ENCODE assay signal across 19 cellular contexts in the genomic region with DNA sequence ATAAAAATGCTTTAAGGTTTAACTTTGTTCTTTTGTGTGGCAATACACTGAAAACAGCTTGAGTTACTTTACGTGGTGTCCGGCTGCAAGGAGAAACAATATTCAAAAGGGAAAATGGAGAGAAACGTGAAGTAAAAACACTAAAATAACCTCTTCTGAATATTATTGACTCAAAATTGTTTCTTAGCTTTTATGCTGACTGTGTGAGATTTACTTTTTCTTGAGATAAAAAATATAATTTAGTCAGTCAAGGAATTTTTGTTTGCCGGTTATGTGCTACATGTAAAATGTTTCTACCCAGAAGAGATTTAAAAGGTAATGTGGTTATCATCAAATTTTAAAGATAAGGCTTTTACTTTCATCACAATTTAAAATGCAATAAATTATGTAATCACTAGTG.
DNase-seq lines count a peak whose midpoint lies in the region; ATAC-seq, FAIRE-seq and TF ChIP-seq lines count a peak whose summit lies in the region.
"Had no signal": no experiment of that assay in that cellular context is flagged by ENCODE, and none has a peak within 500 bp of the region (broad histone marks: within the 10 kb centered on the region; RNA-seq: fewer than 3 reads in every experiment).

No MANE protein-coding gene starts in this region.

- H3K56ac ChIP-seq in IMR-90 (ENCODE audit: extremely low read depth, insufficient read depth, low read length) = no peak overlapping the region

- no peak overlapping the region for H2BK120ac ChIP-seq in IMR-90 (ENCODE audit: low read depth, low read length)

- H3K36me3 ChIP-seq in HepG2 (replicated peaks in 1 of 2; ENCODE audit: control insufficient read depth in 1 of 2, insufficient read depth in 2 of 2, low read length in 2 of 2) (no peaks in the 10 kb centered on the region), right lobe of liver (no peaks in the 10 kb centered on the region), IMR-90 (ENCODE audit: control insufficient read depth, insufficient read depth, low read length) (no peaks in the 10 kb centered on the region), WERI-Rb-1 (no peaks in the 10 kb centered on the region)
- H3K36me3 ChIP-seq: BLaER1 treated with 17β-estradiol and CSF1 and Interleukin-3, amounts not matched to agents 10 nM and 100 nM had no signal

- H3K9ac ChIP-seq in HepG2 (ENCODE audit: insufficient read depth, low read depth, low read length) = no peak overlapping the region
- no peak overlapping the region for H3K9ac ChIP-seq in IMR-90 (ENCODE audit: low read depth, low read length)
- H3K9ac ChIP-seq: BLaER1 treated with 17β-estradiol and CSF1 and Interleukin-3, amounts not matched to agents 10 nM and 100 nM had no signal

- no peak for DNase-seq in HepG2 (ENCODE audit: low spot score)
- no peak for DNase-seq in right lobe of liver
- DNase-seq in IMR-90 = no peak
- no peak for DNase-seq in GF-D8 (lab: John Stamatoyannopoulos, UW)
- no peak for DNase-seq in WERI-Rb-1
- DNase-seq: 8988T; AML-193; Caco-2; Calu3; CD4-positive, alpha-beta T cell; CD8-positive, alpha-beta T cell; DMS79 treated with DMSO at 0.1 percent for 48 hours had no signal

- peaks cover 0 to 3% of the 10 kb centered on the region in 2 experiments; a peak in 1 of 5 replicates for H3K27me3 ChIP-seq in HepG2 (ENCODE audit: control insufficient read depth in 1 of 2, insufficient read depth in 2 of 2, low read length in 2 of 2)
- H3K27me3 ChIP-seq in right lobe of liver = no peaks in the 10 kb centered on the region
- no peaks in the 10 kb centered on the region; the same call in 1 of the 2 replicates for H3K27me3 ChIP-seq in IMR-90 (ENCODE audit: control insufficient read depth, insufficient read depth, low read length)
- H3K27me3 ChIP-seq in WERI-Rb-1 (ENCODE audit: insufficient read depth, low read depth, severe bottlenecking) = no peaks in the 10 kb centered on the region
- H3K27me3 ChIP-seq: BLaER1 treated with 17β-estradiol and CSF1 and Interleukin-3, amounts not matched to agents 10 nM and 100 nM had no signal

- no peak overlapping the region for H3K4me2 ChIP-seq in HepG2 (ENCODE audit: low read depth, low read length)
- no peak overlapping the region for H3K4me2 ChIP-seq in IMR-90 (ENCODE audit: low read depth, low read length)
- H3K4me2 ChIP-seq: BLaER1 treated with 17β-estradiol and CSF1 and Interleukin-3, amounts not matched to agents 10 nM and 100 nM had no signal

- no peaks in the 10 kb centered on the region for H3K9me3 ChIP-seq in HepG2 (ENCODE audit: low read length)
- H3K9me3 ChIP-seq in right lobe of liver = no peaks in the 10 kb centered on the region
- no peaks in the 10 kb centered on the region for H3K9me3 ChIP-seq in IMR-90 (ENCODE audit: control insufficient read depth, insufficient read depth, low read length)
- no peaks in the 10 kb centered on the region for H3K9me3 ChIP-seq in WERI-Rb-1 (ENCODE audit: severe bottlenecking)
- H3K9me3 ChIP-seq: BLaER1 treated with 17β-estradiol and CSF1 and Interleukin-3, amounts not matched to agents 10 nM and 100 nM; Caco-2 had no signal

- CTCF ChIA-PET in HepG2 (lab: Yijun Ruan, JAX; ENCODE audit: low intra/inter-chr PET ratio, low total read pairs) = no interaction called here
- CTCF ChIA-PET in IMR-90 (lab: Yijun Ruan, JAX) = no interaction called here

- H3K9me1 ChIP-seq in IMR-90 (ENCODE audit: insufficient read depth, low read length) = no peaks in the 10 kb centered on the region

- no peak overlapping the region for H4K8ac ChIP-seq in IMR-90 (ENCODE audit: low read depth in 2 of 2, low read length in 2 of 2)

- H3K79me2 ChIP-seq in HepG2 (ENCODE audit: insufficient read depth, low read length) = no peaks in the 10 kb centered on the region

- ATAC-seq in HepG2 = no peak
- no peak for ATAC-seq in right lobe of liver
- ATAC-seq in IMR-90 (ENCODE audit: low read depth) = no peak
- ATAC-seq: CD8-positive, alpha-beta T cell; GM12878 had no signal

- no peak overlapping the region for H3K23ac ChIP-seq in IMR-90 (ENCODE audit: low read depth, low read length)

- dilution Hi-C loops in IMR-90 (cut with HindIII; ENCODE audit: low sequenced_read_pairs, unreplicated experiment) = no loop called here

- no peak overlapping the region for H4K91ac ChIP-seq in IMR-90 (ENCODE audit: insufficient read depth, low read depth, low read length)

- H4K5ac ChIP-seq in IMR-90 (ENCODE audit: low read depth, low read length) = no peak overlapping the region

- no peak overlapping the region for H2BK20ac ChIP-seq in IMR-90 (ENCODE audit: low read depth, low read length)

- WGBS in HepG2 (ENCODE audit: low lambda C conversion rate) = 29% methylated on average over 4 of the region's 4 CpGs
- 77% methylated on average over 4 of the region's 4 CpGs for WGBS in right lobe of liver (ENCODE audit: insufficient coverage, low coverage, low lambda C conversion rate, missing lambda C conversion rate)
- WGBS in IMR-90 (ENCODE audit: extremely low coverage in 2 of 2, insufficient read length in 1 of 2), 2 experiments = no CpG with 5 or more reads among the region's 4 CpGs

- no peak overlapping the region for H2BK15ac ChIP-seq in IMR-90 (ENCODE audit: low read depth, low read length)

- H2AK9ac ChIP-seq in IMR-90 (replicated peaks; ENCODE audit: low read depth, low read length, poor library complexity) = no peak overlapping the region

- no peak for TF ChIP-seq EP300 in HepG2 (IDR thresholded peaks at IDR 0.05; ENCODE audit: low read depth in 2 of 2, low read length in 2 of 2)
- TF ChIP-seq EP300 in HepG2 (CRISPR knock-in tag; IDR thresholded peaks at IDR 0.05; ENCODE audit: borderline replicate concordance) = no peak

- TF ChIP-seq RAD21 in HepG2 (CRISPR knock-in tag; IDR thresholded peaks at IDR 0.05) = no peak
- no peak for TF ChIP-seq RAD21 in IMR-90 (IDR thresholded peaks at IDR 0.05; ENCODE audit: low read length)

- H2BK5ac ChIP-seq in IMR-90 (ENCODE audit: low read depth, low read length, poor library complexity, severe bottlenecking) = no peak overlapping the region

- no peak overlapping the region for H3K18ac ChIP-seq in IMR-90 (ENCODE audit: low read depth, low read length)

- H3K14ac ChIP-seq in IMR-90 (replicated peaks; ENCODE audit: low read depth, low read length) = no peak overlapping the region

- H2AK5ac ChIP-seq in IMR-90 (ENCODE audit: low read depth, low read length) = no peak overlapping the region

- no peak for FAIRE-seq in HepG2 (lab: Jason Lieb, UNC)
- FAIRE-seq: D721Med, G401.6, GM12878, GM12892, GM18507 had no signal

- no peak for TF ChIP-seq CTCF in HepG2 (CRISPR knock-in tag; IDR thresholded peaks at IDR 0.05)
- TF ChIP-seq CTCF in right lobe of liver (IDR thresholded peaks at IDR 0.05) = no peak
- no peak for TF ChIP-seq CTCF in IMR-90 (conservative IDR thresholded peaks at IDR 0.05; ENCODE audit: low read depth, low read length)
- no peak for TF ChIP-seq CTCF in WERI-Rb-1 (IDR thresholded peaks at IDR 0.05; ENCODE audit: low read depth, low read length)

- intact Hi-C loops in HepG2 (cut with micrococcal nuclease; ENCODE audit: unreplicated experiment) = no loop called here
- intact Hi-C loops in right lobe of liver (cut with DNase I) = no loop called here
- intact Hi-C loops in IMR-90 (cut with micrococcal nuclease) = no loop called here

- H3K4me3 ChIP-seq in HepG2 (replicated peaks in 1 of 3; ENCODE audit: insufficient read depth in 1 of 3, low read depth in 2 of 3, low read length in 3 of 3) (no peak overlapping the region), right lobe of liver (no peak overlapping the region), IMR-90 (ENCODE audit: insufficient read depth, low read depth, low read length) (no peak overlapping the region), WERI-Rb-1 (ENCODE audit: low read depth, low read length) (no peak overlapping the region)
- H3K4me3 ChIP-seq: BLaER1 treated with 17β-estradiol and CSF1 and Interleukin-3, amounts not matched to agents 10 nM and 100 nM; GM12878 had no signal

- POLR2A ChIA-PET in HepG2 (lab: Yijun Ruan, JAX) (no interaction called here), IMR-90 (lab: Charles Lee; ENCODE audit: unreplicated experiment) (no interaction called here)

- no peaks in the 10 kb centered on the region for H3K79me1 ChIP-seq in IMR-90 (ENCODE audit: low read depth in 1 of 2, low read length in 2 of 2)

- H2AFZ ChIP-seq in HepG2 (ENCODE audit: low read length) = no peak overlapping the region
- no peak overlapping the region for H2AFZ ChIP-seq in IMR-90 (replicated peaks; ENCODE audit: low read length, poor library complexity)

- no peaks in the 10 kb centered on the region for H4K20me1 ChIP-seq in HepG2 (ENCODE audit: insufficient read depth, low read length)
- H4K20me1 ChIP-seq in IMR-90 (ENCODE audit: insufficient read depth, low read length) = no peaks in the 10 kb centered on the region
- H4K20me1 ChIP-seq: BLaER1 treated with 17β-estradiol and CSF1 and Interleukin-3, amounts not matched to agents 10 nM and 100 nM had no signal

- TF ChIP-seq POLR2A in HepG2 (IDR thresholded peaks at IDR 0.05; ENCODE audit: insufficient read depth in 1 of 2, low read depth in 2 of 2, low read length in 2 of 2) = no peak
- TF ChIP-seq POLR2A in right lobe of liver (IDR thresholded peaks at IDR 0.05) = no peak
- no peak for TF ChIP-seq POLR2A in IMR-90 (IDR thresholded peaks at IDR 0.05; ENCODE audit: low read depth, low read length)

- H3K4me1 ChIP-seq in HepG2 (ENCODE audit: insufficient read depth, low read length) (no peaks in the 10 kb centered on the region), right lobe of liver (no peaks in the 10 kb centered on the region), IMR-90 (ENCODE audit: control insufficient read depth, insufficient read depth, low read length) (no peaks in the 10 kb centered on the region)
- H3K4me1 ChIP-seq: BLaER1 treated with 17β-estradiol and CSF1 and Interleukin-3, amounts not matched to agents 10 nM and 100 nM; Caco-2 had no signal

- no peak overlapping the region for H3K4ac ChIP-seq in IMR-90 (ENCODE audit: low read depth, low read length)

- no peak overlapping the region for H3K27ac ChIP-seq in HepG2 (ENCODE audit: extremely low read length, insufficient read depth, low read length)
- H3K27ac ChIP-seq in right lobe of liver = no peak overlapping the region
- no peak overlapping the region for H3K27ac ChIP-seq in IMR-90 (ENCODE audit: insufficient read depth, low read length)
- H3K27ac ChIP-seq in WERI-Rb-1 = no peak overlapping the region
- H3K27ac ChIP-seq: BLaER1 treated with 17β-estradiol and CSF1 and Interleukin-3, amounts not matched to agents 10 nM and 100 nM; C4-2B had no signal

- no TSS peak for BruUV-seq in HepG2 (replicated peaks; lab: Mats Ljungman, UMichigan)
- no TSS peak for BruUV-seq in IMR-90 (replicated peaks; lab: Mats Ljungman, UMichigan)

- in situ Hi-C loops in HepG2 (cut with HindIII; ENCODE audit: extremely low pct_ligation_motif_present, low pct_unique_long_range_greater_than_20kb) (no loop called here), IMR-90 (cut with MboI; ENCODE audit: low sequenced_read_pairs) (no loop called here)

TF ChIP-seq in HepG2, 621 proteins besides CTCF, POLR2A, EP300 and RAD21 (continues in another document):
- peak; percentile 76 for TF ChIP-seq MAFF (IDR thresholded peaks at IDR 0.05; ENCODE audit: low read depth, low read length)
- TF ChIP-seq SNAPC2 (CRISPR knock-in tag; IDR thresholded peaks at IDR 0.05) = no peak

TF ChIP-seq in IMR-90, 13 proteins besides CTCF, POLR2A, EP300 and RAD21 (continues in another document):
- TF ChIP-seq MAFK (IDR thresholded peaks at IDR 0.05; ENCODE audit: low read depth, low read length) (peak; percentile 78), SMC3 (IDR thresholded peaks at IDR 0.05; ENCODE audit: low read depth, low read length) (no peak)
